ENCODE assay signal across 30 cellular contexts in the genomic region with DNA sequence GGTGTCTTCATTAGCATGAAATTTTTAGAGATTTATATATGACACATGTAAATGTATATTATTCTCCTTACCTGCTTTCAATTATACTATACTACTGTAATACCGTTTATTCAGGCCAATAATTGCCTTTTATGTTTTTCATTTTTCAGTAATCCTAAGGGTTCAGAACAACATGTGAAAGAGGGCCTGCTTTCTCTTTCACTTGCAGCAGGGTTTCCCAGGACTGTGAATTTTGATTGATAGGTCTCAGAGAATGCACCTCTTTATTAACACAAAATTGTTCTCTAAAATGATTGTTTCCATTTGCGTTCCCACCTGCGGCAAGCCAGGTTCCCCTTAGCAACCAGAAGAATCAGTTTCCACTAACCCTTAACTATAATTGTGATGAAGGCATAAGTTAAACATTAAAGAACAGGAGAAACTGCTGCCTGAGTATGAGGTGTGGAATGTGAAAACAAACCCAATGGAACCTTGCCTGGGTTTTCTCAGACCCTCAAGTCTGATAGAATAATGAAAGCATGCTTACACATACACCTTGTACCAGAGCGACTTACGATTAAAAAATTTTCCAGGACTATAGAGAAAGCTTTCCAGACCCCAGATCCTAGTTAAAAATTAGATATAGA.
DNase-seq lines count a peak whose midpoint lies in the region; ATAC-seq and TF ChIP-seq lines count a peak whose summit lies in the region.
"Had no signal": no experiment of that assay in that cellular context is flagged by ENCODE, and none has a peak within 500 bp of the region (broad histone marks: within the 10 kb centered on the region; RNA-seq: fewer than 3 reads in every experiment).

No MANE protein-coding gene starts in this region.

- H3K9ac ChIP-seq in mucosa of stomach (ENCODE audit: low read length): peak overlapping the region; percentile 12

- no peaks in the 10 kb centered on the region for H3K27me3 ChIP-seq in mucosa of stomach (ENCODE audit: control insufficient read depth, insufficient read depth, low read length)
- H3K27me3 ChIP-seq: foreskin keratinocyte, ovary, testis, vagina had no signal

- no peaks in the 10 kb centered on the region for H3K9me3 ChIP-seq in mucosa of stomach (ENCODE audit: control insufficient read depth, low read length)
- H3K9me3 ChIP-seq: HAP-1, ovary, testis, vagina had no signal

- no peak for ATAC-seq in sciatic nerve
- ATAC-seq: effector memory CD8-positive, alpha-beta T cell; esophagus mucosa; foreskin keratinocyte; right cardiac atrium had no signal

- no peak for TF ChIP-seq CTCF in epithelial cell of proximal tubule (conservative IDR thresholded peaks at IDR 0.05; ENCODE audit: low read depth, low read length)

- H3K4me3 ChIP-seq in epithelial cell of proximal tubule (ENCODE audit: low read depth, low read length) (peak overlapping the region; percentile 17), mucosa of stomach (ENCODE audit: low read length) (peak overlapping the region; percentile 11)
- H3K4me3 ChIP-seq: coronary artery, HAP-1, left ventricle myocardium inferior, ovary, testis, vagina had no signal

- intact Hi-C loops in sciatic nerve (cut with DNase I): loop anchor here (10.0 kb wide), 1 partner anchor 1909 kb away; no protein-coding TSS in a partner anchor

- DNase-seq in NCI-H748 (lab: John Stamatoyannopoulos, UW; ENCODE audit: unreplicated experiment): peak; percentile 58
- no peak for DNase-seq in NCI-H748 treated with DMSO at 0.1 percent for 48 hours (lab: John Stamatoyannopoulos, UW)
- peak; percentile 79 for DNase-seq in epithelial cell of proximal tubule (ENCODE audit: low read depth)
- DNase-seq in superior temporal gyrus (ENCODE audit: extremely low spot score): no peak
- no peak for DNase-seq in sciatic nerve (ENCODE audit: low spot score)
- no peak for DNase-seq in NCI-H524 treated with DMSO at 0.1 percent for 48 hours (lab: John Stamatoyannopoulos, UW)
- no peak for DNase-seq in stimulated activated CD4-positive, alpha-beta T cell treated with anti-CD3 and anti-CD28 coated beads, Interleukin-15, amount 100 ng/mL, for 24 hours
- DNase-seq: activated CD4-positive, alpha-beta T cell treated with anti-CD3 and anti-CD28 coated beads, Interleukin-2, amount 50 U/mL, for 48 hours; activated naive CD4-positive, alpha-beta T cell treated with anti-CD3 and anti-CD28 coated beads, Interleukin-2, amount 10 ng/mL, durations not matched to agents 7 days and 5 days; amniotic stem cell; CD4-positive, alpha-beta T cell; DMS 273 treated with DMSO at 0.1 percent for 48 hours; effector memory CD8-positive, alpha-beta T cell; foreskin keratinocyte; left ventricle myocardium inferior; NCI-H1092 treated with DMSO at 0.1 percent for 48 hours; NCI-H187; NCI-H526; ovary; right cardiac atrium; RPMI8226; stimulated activated CD4-positive, alpha-beta T cell treated with anti-CD3 and anti-CD28 coated beads, Interleukin-12 subunit alpha, Interleukin-12 subunit beta, amount 100 ng/mL, for 4 hours; stimulated activated naive CD4-positive, alpha-beta T cell; T-helper 1 cell; testis had no signal

- peaks cover 9% of the 10 kb centered on the region for H3K4me1 ChIP-seq in mucosa of stomach (ENCODE audit: control insufficient read depth, insufficient read depth, low read length)
- H3K4me1 ChIP-seq: foreskin keratinocyte, left ventricle myocardium inferior, testis, vagina had no signal

- no peaks in the 10 kb centered on the region for H3K36me3 ChIP-seq in mucosa of stomach (ENCODE audit: control insufficient read depth, insufficient read depth, low read length)
- H3K36me3 ChIP-seq: HAP-1, left ventricle myocardium inferior, ovary, vagina had no signal

Comparison
In these comparisons a context has a peak if more than half of its experiments do, and no peak if none do; other contexts are left out.
1. DNase-seq: peak in NCI-H748 (single experiment) and epithelial cell of proximal tubule (single experiment); none in NCI-H748 treated with DMSO at 0.1 percent for 48 hours (single experiment), superior temporal gyrus (single experiment), sciatic nerve (single experiment), NCI-H524 treated with DMSO at 0.1 percent for 48 hours (single experiment) and stimulated activated CD4-positive, alpha-beta T cell treated with anti-CD3 and anti-CD28 coated beads, Interleukin-15, amount 100 ng/mL, for 24 hours (single experiment).